In genomic region chr10:106935978-106936451, GRCh38 we compare ENCODE assay signal across 1 cellular context.
TF ChIP-seq lines count a peak whose summit lies in the region.

No MANE protein-coding gene starts in this region.

TF ChIP-seq in GM12878, 131 proteins besides CTCF, POLR2A, EP300 and RAD21 (continued from another document):
- TF ChIP-seq MYB (IDR thresholded peaks at IDR 0.05; ENCODE audit: borderline replicate concordance, low read depth, low read length): no peak
- TF ChIP-seq RCOR1 (conservative IDR thresholded peaks at IDR 0.05; ENCODE audit: low read depth, low read length): 0 out of 2 replicates have a peak, but pooled peaks have one; percentile 61
- TF ChIP-seq PML (IDR thresholded peaks at IDR 0.05; ENCODE audit: low read length): 0 out of 2 replicates have a peak, but pooled peaks have one; percentile 24
